ENCODE assay signal across 10 cellular contexts in genomic region chr2:238059505-238059904, GRCh38. TPM values are rescaled to one million over a fixed set of nuclear protein-coding genes. Genes with fewer than 3 reads are reported as not detected.
DNase-seq lines count a peak whose midpoint lies in the region; ATAC-seq, FAIRE-seq and TF ChIP-seq lines count a peak whose summit lies in the region.
"Had no signal": no experiment of that assay in that cellular context is flagged by ENCODE, and none has a peak within 500 bp of the region (broad histone marks: within the 10 kb centered on the region; RNA-seq: fewer than 3 reads in every experiment).

No MANE protein-coding gene starts in this region.

- no peaks in the 10 kb centered on the region for H4K20me1 ChIP-seq in OCI-LY7 (ENCODE audit: insufficient read depth, low read length)

- no peak for FAIRE-seq in GM12891 (lab: Jason Lieb, UNC)

- peak overlapping the region; percentile 88 for H3K4me2 ChIP-seq in OCI-LY7 (ENCODE audit: low read length)

- H3K27me3 ChIP-seq in ectodermal cell (ENCODE audit: control insufficient read depth, insufficient read depth, low read length, poor library complexity, severe bottlenecking) (no peaks in the 10 kb centered on the region), neuron (ENCODE audit: insufficient read depth, low read length) (no peaks in the 10 kb centered on the region), esophagus squamous epithelium (peaks cover 0 to 6% (median 0%) of the 10 kb centered on the region in 4 donors)

- TSS peak; percentile 92 for BruUV-seq in OCI-LY7 (replicated peaks; lab: Mats Ljungman, UMichigan)

- H2AFZ ChIP-seq in OCI-LY7 (ENCODE audit: low read length) = no peak overlapping the region
- no peak overlapping the region for H2AFZ ChIP-seq in neuron (ENCODE audit: low read depth, low read length)

- no peak for TF ChIP-seq POLR2A in esophagus squamous epithelium (IDR thresholded peaks at IDR 0.05)
- TF ChIP-seq POLR2A in GM12891 (IDR thresholded peaks at IDR 0.05; ENCODE audit: low read depth, low read length) = no peak

- 95% methylated on average over 3 of the region's 3 CpGs for WGBS in ectodermal cell, 2 experiments
- 59 to 62% methylated on average over 3 of the region's 3 CpGs for WGBS in esophagus squamous epithelium, 2 donors

- H3K4me3 ChIP-seq in GM12865 (ENCODE audit: low read depth, low read length) (peak overlapping the region; percentile 96), OCI-LY7 (ENCODE audit: low read depth, low read length, poor library complexity, severe bottlenecking) (peak overlapping the region; percentile 79), ectodermal cell (ENCODE audit: insufficient read depth, low read depth, low read length) (peak overlapping the region; percentile 95), neuron (ENCODE audit: low read length) (peak overlapping the region; percentile 79), esophagus squamous epithelium (peak overlapping the region in 2 of 4 donors; percentile 83 to 87)

- H3K9me2 ChIP-seq in OCI-LY7 (ENCODE audit: insufficient read depth, low read length) = no peaks in the 10 kb centered on the region

- no peak overlapping the region for H3K27ac ChIP-seq in OCI-LY7 (ENCODE audit: low read depth, low read length, poor library complexity, severe bottlenecking)
- no peak overlapping the region for H3K27ac ChIP-seq in ectodermal cell (ENCODE audit: insufficient read depth, low read depth, low read length, poor library complexity, severe bottlenecking)
- H3K27ac ChIP-seq in esophagus squamous epithelium = no peak overlapping the region

- intact Hi-C loops in OCI-LY7 (cut with micrococcal nuclease; ENCODE audit: unreplicated experiment) (no loop called here), esophagus squamous epithelium (cut with DNase I) (no loop called here)

- peaks cover 31% of the 10 kb centered on the region for H3K4me1 ChIP-seq in OCI-LY7 (ENCODE audit: insufficient read depth, low read length, poor library complexity, severe bottlenecking)
- peaks cover 11% of the 10 kb centered on the region for H3K4me1 ChIP-seq in ectodermal cell (ENCODE audit: control insufficient read depth, insufficient read depth, low read length)
- peaks cover 12% of the 10 kb centered on the region for H3K4me1 ChIP-seq in neuron (ENCODE audit: insufficient read depth, low read length)
- peaks cover 0 to 24% (median 12%) of the 10 kb centered on the region in 3 donors for H3K4me1 ChIP-seq in esophagus squamous epithelium

- no peak for TF ChIP-seq CTCF in GM12865 (IDR thresholded peaks at IDR 0.05; ENCODE audit: insufficient read depth, low read depth, low read length, missing control alignments)
- TF ChIP-seq CTCF in OCI-LY7 (conservative IDR thresholded peaks at IDR 0.05; ENCODE audit: low read length) = no peak
- no peak for TF ChIP-seq CTCF in esophagus squamous epithelium (IDR thresholded peaks at IDR 0.05)

- ATAC-seq in GM21737 (IDR thresholded peaks at IDR 0.05; ENCODE audit: unreplicated experiment) = no peak
- ATAC-seq: activated CD4-positive, CD25-positive, alpha-beta regulatory T cell treated with anti-CD3 and anti-CD28 coated beads, Interleukin-2, amount 50 U/mL, for 24 hours had no signal

- DNase-seq in GM12865 (ENCODE audit: low read depth) = no peak
- no peak for DNase-seq in OCI-LY7 (ENCODE audit: low spot score)
- DNase-seq in DMS114 treated with DMSO at 0.1 percent for 48 hours (lab: John Stamatoyannopoulos, UW; ENCODE audit: unreplicated experiment) = no peak
- DNase-seq in esophagus squamous epithelium (lab: John Stamatoyannopoulos, UW) = no peak
- DNase-seq in GM12891 (ENCODE audit: insufficient read length, low spot score) = no peak
- DNase-seq: NCI-H2107 had no signal

- H3K9me3 ChIP-seq in OCI-LY7 (ENCODE audit: low read length) (no peaks in the 10 kb centered on the region), ectodermal cell (ENCODE audit: control insufficient read depth, low read length) (no peaks in the 10 kb centered on the region), neuron (ENCODE audit: low read length) (no peaks in the 10 kb centered on the region), esophagus squamous epithelium (no peaks in the 10 kb centered on the region)

- CTCF ChIA-PET in OCI-LY7 (lab: Charles Lee; ENCODE audit: unreplicated experiment) = no interaction called here

- peaks cover 14% of the 10 kb centered on the region; the same call in 1 of the 2 replicates for H3K79me2 ChIP-seq in OCI-LY7 (ENCODE audit: insufficient read depth, low read depth, low read length)

- H3K36me3 ChIP-seq in OCI-LY7 (ENCODE audit: insufficient read depth, low read length) (peaks cover 4% of the 10 kb centered on the region; the same call in 1 of the 2 replicates), ectodermal cell (ENCODE audit: control insufficient read depth, insufficient read depth, low read length) (no peaks in the 10 kb centered on the region), neuron (ENCODE audit: insufficient read depth, low read length) (no peaks in the 10 kb centered on the region), esophagus squamous epithelium (peaks cover 0 to 6% (median 0%) of the 10 kb centered on the region in 3 donors)

- POLR2A ChIA-PET in OCI-LY7 (lab: Charles Lee) = interaction anchor here (0.6 kb wide), 1 partner anchor 41 kb away, joined by 3 read pairs; the partner anchor contains the start of gene ESPNL

TF ChIP-seq in GM12891, 5 proteins besides CTCF, POLR2A, EP300 and RAD21:
- no peak for TF ChIP-seq POLR2AphosphoS5 (IDR thresholded peaks at IDR 0.05; ENCODE audit: low read depth, low read length)
- no peak for TF ChIP-seq TAF1 (IDR thresholded peaks at IDR 0.05; ENCODE audit: low read depth, low read length)
- no peak for TF ChIP-seq PAX5 (IDR thresholded peaks at IDR 0.05; ENCODE audit: insufficient read depth, low read length, severe bottlenecking)
- no peak for TF ChIP-seq SPI1 (IDR thresholded peaks at IDR 0.05; ENCODE audit: low read depth, low read length)
- no peak for TF ChIP-seq POU2F2 (IDR thresholded peaks at IDR 0.05; ENCODE audit: low read depth, low read length)

RNA-seq across cellular contexts. Expression of gene SCLY, which starts 1.3 kb away (rescaled TPM):
- total RNA-seq in OCI-LY7 (2014; rRNA removed; shearing (Covaris generic)) = 39.3 and 41.7 TPM in 2 replicates
- total RNA-seq in OCI-LY7 (2022) (29.9 and 31.2 TPM in 2 replicates), esophagus squamous epithelium (10 to 100 TPM in 2 of 4 donors, 1 to 10 TPM in 2; 3.0 to 14.0 (median 11.4) TPM)
- polyA plus RNA-seq in ectodermal cell (2013, experiment 1 of 4) = 46.8 TPM
- 38.0 TPM for polyA plus RNA-seq in ectodermal cell (2013, experiment 2 of 4)
- 26.6 TPM for polyA plus RNA-seq in ectodermal cell (2013, experiment 3 of 4)
- 28.3 TPM for polyA plus RNA-seq in ectodermal cell (2013, experiment 4 of 4)
- 16.7 TPM for polyA plus RNA-seq in GM12891 (2012; ENCODE audit: low read depth, missing spikeins)

RNA-seq across cellular contexts. Expression of gene ESPNL, which starts 40.6 kb away (rescaled TPM):
- total RNA-seq in OCI-LY7 (2014; rRNA removed; shearing (Covaris generic)) = 7.6 and 7.7 TPM in 2 replicates
- total RNA-seq in OCI-LY7 (2022) (3.4 and 5.0 TPM in 2 replicates), esophagus squamous epithelium (1 to 10 TPM in 1 of 4 donors, under 1 TPM in 2, not detected in 1; 0.04 to 1.3 (median 0.88) TPM)
- 0.37 TPM for polyA plus RNA-seq in ectodermal cell (2013, experiment 1 of 4)
- 0.64 TPM for polyA plus RNA-seq in ectodermal cell (2013, experiment 2 of 4)
- 1.3 TPM for polyA plus RNA-seq in ectodermal cell (2013, experiment 3 of 4)
- polyA plus RNA-seq in ectodermal cell (2013, experiment 4 of 4) = 1.3 TPM
- 1.2 TPM for polyA plus RNA-seq in GM12891 (2012; ENCODE audit: low read depth, missing spikeins)
